16 cellular contexts compared by ENCODE assay signal in the genomic region with DNA sequence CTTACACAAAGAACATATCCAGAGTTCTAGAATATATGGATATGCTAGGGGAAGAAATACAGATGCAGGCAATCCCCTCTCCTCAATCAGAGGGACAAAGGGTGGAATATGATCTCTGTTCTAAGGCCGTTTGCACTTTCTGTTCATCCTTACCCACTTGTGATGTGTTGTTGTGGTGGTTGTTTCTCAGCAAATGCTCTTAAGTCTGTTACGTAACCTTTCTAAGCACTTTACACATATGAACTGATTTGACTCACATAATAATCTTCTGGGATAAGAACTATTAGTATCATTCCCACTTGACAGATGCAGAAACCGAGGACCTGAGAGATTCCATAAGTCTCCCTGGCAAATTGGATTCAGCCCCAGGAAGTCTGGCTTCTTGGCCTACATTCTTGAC. TPM values are rescaled to one million over a fixed set of nuclear protein-coding genes. Genes with fewer than 3 reads are reported as not detected.
A peak's percentile ranks its signal among the peaks of the same experiment; 100 is the strongest.
DNase-seq lines count a peak whose midpoint lies in the region; ATAC-seq and TF ChIP-seq lines count a peak whose summit lies in the region.
"Had no signal": no experiment of that assay in that cellular context is flagged by ENCODE, and none has a peak within 500 bp of the region (broad histone marks: within the 10 kb centered on the region; RNA-seq: fewer than 3 reads in every experiment).

No MANE protein-coding gene starts in this region.

- in situ Hi-C loops in HAP-1 (cut with MboI; ENCODE audit: low sequenced_read_pairs): no loop called here

- peak overlapping the region in 7 of 8 donors; percentile 37 to 60 (median 53) for H3K27ac ChIP-seq in spleen
- H3K27ac ChIP-seq: esophagus squamous epithelium had no signal

- TF ChIP-seq POLR2A in spleen (IDR thresholded peaks at IDR 0.05): no peak

- no peak for ATAC-seq in T-cell (replicated peaks in 1 of 4)
- ATAC-seq in effector memory CD8-positive, alpha-beta T cell (replicated peaks): peak; percentile 42
- ATAC-seq: left ventricle myocardium superior had no signal

- peaks cover 0 to 39% (median 24%) of the 10 kb centered on the region in 6 donors for H3K4me1 ChIP-seq in spleen
- H3K4me1 ChIP-seq in HAP-1: peaks cover 11% of the 10 kb centered on the region

- CTCF ChIA-PET in activated CD4-positive, alpha-beta T cell treated with anti-CD3 and anti-CD28 coated beads, Interleukin-2, amount 10 ng/mL, durations not matched to agents 7 days and 5 days (lab: Charles Lee): interaction anchor here (0.6 to 3.2 kb wide), 7 partner anchors 9 to 342 kb away, joined by 3 to 17 read pairs (median 4); no protein-coding TSS in a partner anchor
- CTCF ChIA-PET in T-cell (lab: Charles Lee): interaction anchor here (0.5 to 3.0 kb wide), 8 partner anchors 9 to 342 kb away, joined by 3 to 9 read pairs (median 4); no protein-coding TSS in a partner anchor

- H3K9me3 ChIP-seq in spleen: no peaks in the 10 kb centered on the region
- H3K9me3 ChIP-seq in HAP-1: no peaks in the 10 kb centered on the region
- H3K9me3 ChIP-seq: esophagus squamous epithelium had no signal

- peak overlapping the region; percentile 80 for H3K27ac Mint-ChIP-seq in activated CD4-positive, alpha-beta T cell treated with anti-CD3 and anti-CD28 coated beads, Interleukin-2, amount 10 ng/mL, durations not matched to agents 7 days and 5 days
- peak overlapping the region; percentile 90 to 91 for H3K27ac Mint-ChIP-seq in T-cell
- peak overlapping the region; percentile 46 to 95 for H3K27ac Mint-ChIP-seq in effector memory CD8-positive, alpha-beta T cell

- no peaks in the 10 kb centered on the region for H3K27me3 ChIP-seq in spleen (replicated peaks in 1 of 7)
- H3K27me3 ChIP-seq in HAP-1 (ENCODE audit: low read depth): no peaks in the 10 kb centered on the region
- H3K27me3 ChIP-seq: esophagus squamous epithelium had no signal

- WGBS in spleen, 5 donors: 61 to 72% (median 64%) methylated on average over 3 of the region's 3 CpGs

- peaks cover 38% of the 10 kb centered on the region for H3K4me1 Mint-ChIP-seq in activated CD4-positive, alpha-beta T cell treated with anti-CD3 and anti-CD28 coated beads, Interleukin-2, amount 10 ng/mL, durations not matched to agents 7 days and 5 days
- H3K4me1 Mint-ChIP-seq in T-cell: peaks cover 16 to 23% (median 22%) of the 10 kb centered on the region in 3 donors
- H3K4me1 Mint-ChIP-seq in effector memory CD8-positive, alpha-beta T cell (ENCODE audit: low read depth in 2 of 2): peaks cover 14 to 26% of the 10 kb centered on the region in 2 donors

- H3K4me3 ChIP-seq in spleen (no peak overlapping the region), HAP-1 (no peak overlapping the region)
- H3K4me3 ChIP-seq: esophagus squamous epithelium had no signal

- H3K36me3 Mint-ChIP-seq in activated CD4-positive, alpha-beta T cell treated with anti-CD3 and anti-CD28 coated beads, Interleukin-2, amount 10 ng/mL, durations not matched to agents 7 days and 5 days (ENCODE audit: low read depth): no peaks in the 10 kb centered on the region
- H3K36me3 Mint-ChIP-seq in T-cell: no peaks in the 10 kb centered on the region
- H3K36me3 Mint-ChIP-seq in effector memory CD8-positive, alpha-beta T cell (ENCODE audit: insufficient read depth): peaks cover 3% of the 10 kb centered on the region

- H3K36me3 ChIP-seq in spleen (no peaks in the 10 kb centered on the region), HAP-1 (replicated peaks) (no peaks in the 10 kb centered on the region)
- H3K36me3 ChIP-seq: esophagus squamous epithelium had no signal

- POLR2A ChIA-PET in activated CD4-positive, alpha-beta T cell treated with anti-CD3 and anti-CD28 coated beads, Interleukin-2, amount 10 ng/mL, durations not matched to agents 7 days and 5 days (lab: Charles Lee): interaction anchor here (0.5 to 0.6 kb wide), 2 partner anchors 18 to 119 kb away, joined by 4 to 6 read pairs; no protein-coding TSS in a partner anchor
- POLR2A ChIA-PET in T-cell (lab: Charles Lee): interaction anchor here in 1 of 2 donors (1.0 kb wide), 1 partner anchor 8 kb away, joined by 3 read pairs; no protein-coding TSS in a partner anchor

- no peaks in the 10 kb centered on the region for H3K9me3 Mint-ChIP-seq in activated CD4-positive, alpha-beta T cell treated with anti-CD3 and anti-CD28 coated beads, Interleukin-2, amount 10 ng/mL, durations not matched to agents 7 days and 5 days
- no peaks in the 10 kb centered on the region for H3K9me3 Mint-ChIP-seq in T-cell
- no peaks in the 10 kb centered on the region for H3K9me3 Mint-ChIP-seq in effector memory CD8-positive, alpha-beta T cell

- no peaks in the 10 kb centered on the region for H3K27me3 Mint-ChIP-seq in activated CD4-positive, alpha-beta T cell treated with anti-CD3 and anti-CD28 coated beads, Interleukin-2, amount 10 ng/mL, durations not matched to agents 7 days and 5 days
- H3K27me3 Mint-ChIP-seq in T-cell: no peaks in the 10 kb centered on the region
- no peaks in the 10 kb centered on the region for H3K27me3 Mint-ChIP-seq in effector memory CD8-positive, alpha-beta T cell

- no peak for TF ChIP-seq CTCF in spleen (IDR thresholded peaks at IDR 0.05 in 8 of 11, conservative IDR thresholded peaks at IDR 0.05 in 3 of 11)

- intact Hi-C loops in spleen (cut with DNase I; ENCODE audit: low total_unique reads): no loop called here

- H3K4me3 Mint-ChIP-seq in activated CD4-positive, alpha-beta T cell treated with anti-CD3 and anti-CD28 coated beads, Interleukin-2, amount 10 ng/mL, durations not matched to agents 7 days and 5 days: peak overlapping the region; percentile 14
- H3K4me3 Mint-ChIP-seq in T-cell: peak overlapping the region in 1 of 3 donors; percentile 53
- H3K4me3 Mint-ChIP-seq in effector memory CD8-positive, alpha-beta T cell: peak overlapping the region; percentile 28 to 73

- DNase-seq in activated CD4-positive, alpha-beta T cell treated with anti-CD3 and anti-CD28 coated beads, Interleukin-2, amount 10 ng/mL, durations not matched to agents 7 days and 5 days: no peak
- DNase-seq in activated CD4-positive, alpha-beta T cell treated with anti-CD3 and anti-CD28 coated beads for 4 hours: no peak
- DNase-seq in T-cell (no peak), spleen (no peak), 8988T (no peak), HAP-1 (ENCODE audit: low spot score in 2 of 2) (no peak), inferior parietal cortex (ENCODE audit: extremely low spot score) (no peak)
- no peak for DNase-seq in effector memory CD8-positive, alpha-beta T cell
- DNase-seq: esophagus squamous epithelium, H7, left ventricle myocardium superior, NCI-H1694 treated with DMSO at 0.1 percent for 48 hours, NCI-H526 treated with DMSO at 0.1 percent for 48 hours, RPMI8226, substantia nigra had no signal

RNA-seq across cellular contexts. Expression of a gene that starts 40.5 kb away (rescaled TPM):
- total RNA-seq in activated CD4-positive, alpha-beta T cell treated with anti-CD3 and anti-CD28 coated beads, Interleukin-2, amount 10 ng/mL, durations not matched to agents 7 days and 5 days: 10 to 100 TPM; 28.5 to 30.0 TPM
- total RNA-seq in T-cell: 10 to 100 TPM; 44.5 to 53.1 (median 46.1) TPM
- total RNA-seq in spleen: 10 to 100 TPM; 45.3 to 52.6 (median 46.8) TPM
- polyA plus RNA-seq in spleen: 10 to 100 TPM; 27.2 to 53.2 (median 38.0) TPM

RNA-seq across cellular contexts. Expression of a gene that starts 46.2 kb away (rescaled TPM):
- total RNA-seq in activated CD4-positive, alpha-beta T cell treated with anti-CD3 and anti-CD28 coated beads, Interleukin-2, amount 10 ng/mL, durations not matched to agents 7 days and 5 days: 1 to 10 TPM; 1.1 to 2.1 TPM
- total RNA-seq in T-cell (under 1 TPM; 0.61 to 0.85 (median 0.70) TPM), spleen (1 to 10 TPM in 6 of 7 donors, under 1 TPM in 1; 0.77 to 4.2 (median 1.8) TPM)
- under 1 TPM; 0.17 to 0.29 (median 0.20) TPM for polyA plus RNA-seq in spleen

RNA-seq across cellular contexts. Expression of a gene that starts 56.6 kb away (rescaled TPM):
- under 1 TPM; 0.45 to 0.87 TPM for total RNA-seq in activated CD4-positive, alpha-beta T cell treated with anti-CD3 and anti-CD28 coated beads, Interleukin-2, amount 10 ng/mL, durations not matched to agents 7 days and 5 days
- total RNA-seq in T-cell (1 to 10 TPM in 2 of 5 donors, under 1 TPM in 3; 0.46 to 1.7 (median 0.70) TPM), spleen (1 to 10 TPM in 1 of 7 donors, under 1 TPM in 3, not detected in 3; 0.14 to 1.8 (median 0.35) TPM)
- polyA plus RNA-seq in spleen: under 1 TPM; 0.03 to 0.17 (median 0.10) TPM
- total RNA-seq: chondrocyte, esophagus squamous epithelium had no signal
